ENCODE assay signal across 25 cellular contexts in genomic region chr5:113224605-113225065, GRCh38.
DNase-seq lines count a peak whose midpoint lies in the region; ATAC-seq and TF ChIP-seq lines count a peak whose summit lies in the region.
"Had no signal": no experiment of that assay in that cellular context is flagged by ENCODE, and none has a peak within 500 bp of the region (broad histone marks: within the 10 kb centered on the region; RNA-seq: fewer than 3 reads in every experiment).

No MANE protein-coding gene starts in this region.

- intact Hi-C loops in psoas muscle (cut with DNase I), result no loop called here

- H3K9me3 ChIP-seq in psoas muscle, result no peaks in the 10 kb centered on the region
- H3K9me3 ChIP-seq: adrenal gland, gastroesophageal sphincter had no signal

- peaks cover 8% of the 10 kb centered on the region for H3K4me1 ChIP-seq in psoas muscle
- H3K4me1 ChIP-seq: adrenal gland had no signal

- DNase-seq in M059J (ENCODE audit: low read depth) (peak; percentile 78), astrocyte of the hippocampus (ENCODE audit: low read depth, low spot score) (peak; percentile 85), iris pigment epithelial cell (ENCODE audit: low read depth) (peak; percentile 39), psoas muscle (no peak), COR-L47 (lab: John Stamatoyannopoulos, UW) (no peak)
- DNase-seq in activated CD8-positive, alpha-beta memory T cell treated with anti-CD3 and anti-CD28 coated beads, Interleukin-2, amount 50 U/mL, for 4 hours, result no peak
- DNase-seq: activated CD4-positive, alpha-beta T cell treated with anti-CD3 and anti-CD28 coated beads for 1 hour; activated CD8-positive, alpha-beta T cell treated with anti-CD3 and anti-CD28 coated beads, Interleukin-2, amount 10 ng/mL, durations not matched to agents 7 days and 5 days; activated T-cell treated with anti-CD3 and anti-CD28 coated beads, Interleukin-2, amount 50 U/mL, for 1 hour; adrenal gland; CD4-positive, CD25-positive, alpha-beta regulatory T cell; NCI-H1048; NCI-H1930; NCI-H2227 treated with DMSO at 0.1 percent for 48 hours; NCI-H748 treated with DMSO at 0.1 percent for 48 hours; OCI-M1; posterior cingulate gyrus; SHP77 treated with DMSO at 0.1 percent for 48 hours; stimulated activated CD4-positive, alpha-beta T cell treated with anti-CD3 and anti-CD28 coated beads, Interleukin-2, amount 100 ng/mL, for 24 hours; T-cell had no signal

- WGBS in psoas muscle, 3 donors, result 60 to 72% (median 66%) methylated on average over 4 of the region's 4 CpGs

- TF ChIP-seq CTCF in psoas muscle (IDR thresholded peaks at IDR 0.05), result no peak

- ATAC-seq in psoas muscle (no peak), HG02852 (IDR thresholded peaks at IDR 0.05; ENCODE audit: unreplicated experiment) (no peak)
- ATAC-seq: activated CD8-positive, alpha-beta T cell treated with anti-CD3 and anti-CD28 coated beads, Interleukin-2, amount 10 ng/mL, durations not matched to agents 7 days and 5 days; gastroesophageal sphincter; natural killer cell treated with Interleukin-12 subunit alpha and Interleukin-12 subunit beta and Interleukin-15 and Interleukin-18, amount 100 ng/mL, for 72 hours; stimulated activated memory B cell treated with anti-CD40 and anti-IgM and Interleukin-4, amounts not matched to agents 10 μg/mL and 1 μg/mL and 100 μg/mL, for 72 hours; T-cell had no signal

- H3K36me3 ChIP-seq in psoas muscle (ENCODE audit: insufficient read depth in 1 of 2, low read depth in 1 of 2), result no peaks in the 10 kb centered on the region
- H3K36me3 ChIP-seq: adrenal gland, gastroesophageal sphincter had no signal

- H3K27me3 ChIP-seq in psoas muscle (ENCODE audit: insufficient read depth in 3 of 3, low read length in 2 of 3), result peaks cover 0 to 2% (median 0%) of the 10 kb centered on the region in 3 donors
- H3K27me3 ChIP-seq: adrenal gland, gastroesophageal sphincter had no signal

- no peak overlapping the region for H3K4me3 ChIP-seq in psoas muscle
- H3K4me3 ChIP-seq: adrenal gland, gastroesophageal sphincter, skin epidermis had no signal

- H3K27ac ChIP-seq in psoas muscle, result peak overlapping the region; percentile 36
- H3K27ac ChIP-seq: adrenal gland had no signal

Comparison
In these comparisons a context has a peak if more than half of its experiments do, and no peak if none do; other contexts are left out.
1. DNase-seq: peak in M059J (single experiment), astrocyte of the hippocampus (single experiment) and iris pigment epithelial cell (single experiment); none in psoas muscle (0 of 2), activated CD8-positive, alpha-beta memory T cell treated with anti-CD3 and anti-CD28 coated beads, Interleukin-2, amount 50 U/mL, for 4 hours (single experiment) and COR-L47 (single experiment).